ENCODE assay signal across 18 cellular contexts in the genomic region with DNA sequence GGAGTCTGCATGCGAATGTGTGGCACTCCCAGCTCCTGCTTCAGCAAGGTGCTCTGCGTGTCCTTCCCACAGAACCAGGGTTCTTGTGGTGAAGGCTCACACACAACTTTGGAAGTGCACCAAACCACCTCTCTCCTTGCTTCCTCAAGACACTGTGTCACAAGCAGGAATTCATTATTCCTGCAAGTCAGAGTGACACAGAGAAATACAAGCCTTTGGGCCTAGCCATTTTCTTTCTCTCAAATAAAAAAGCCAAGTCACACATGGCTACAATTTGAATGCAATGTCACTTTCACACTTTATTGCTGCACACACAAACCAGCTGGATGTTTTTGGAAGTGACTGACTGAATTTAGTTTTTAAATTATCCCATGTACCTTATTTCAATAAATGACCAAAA.
"Had no signal": no experiment of that assay in that cellular context is flagged by ENCODE, and none has a peak within 500 bp of the region (broad histone marks: within the 10 kb centered on the region; RNA-seq: fewer than 3 reads in every experiment).

No MANE protein-coding gene starts in this region.

- H3K9me3 ChIP-seq: gastrocnemius medialis, sigmoid colon, thyroid gland had no signal

- H3K4me1 Mint-ChIP-seq: natural killer cell had no signal

- H3K27ac Mint-ChIP-seq: natural killer cell, type B pancreatic cell had no signal

- H3K27me3 ChIP-seq: gastrocnemius medialis, sigmoid colon, thyroid gland had no signal

- ATAC-seq: esophagus mucosa, gastrocnemius medialis, natural killer cell had no signal

- H3K9me3 Mint-ChIP-seq: natural killer cell, type B pancreatic cell had no signal

- FAIRE-seq: endometrium, islet of Langerhans, small intestine, urothelium cell line had no signal

- H3K36me3 ChIP-seq: gastrocnemius medialis, heart right ventricle, sigmoid colon, thyroid gland had no signal

- H3K27ac ChIP-seq: gastrocnemius medialis, heart right ventricle, sigmoid colon, thyroid gland had no signal

- H3K36me3 Mint-ChIP-seq: natural killer cell, type B pancreatic cell had no signal

- H3K4me3 ChIP-seq: gastrocnemius medialis, heart right ventricle, sigmoid colon, thyroid gland had no signal

- H3K4me1 ChIP-seq: gastrocnemius medialis, sigmoid colon, thyroid gland had no signal

- H3K27me3 Mint-ChIP-seq: type B pancreatic cell had no signal

- H3K4me3 Mint-ChIP-seq: natural killer cell, neural crest cell, type B pancreatic cell had no signal

- DNase-seq: effector memory CD4-positive, alpha-beta T cell; gastrocnemius medialis; heart right ventricle; hypothalamus; kidney glomerular epithelial cell; natural killer cell; posterior cingulate gyrus; sigmoid colon; small intestine; stimulated activated CD4-positive, alpha-beta T cell treated with anti-CD3 and anti-CD28 coated beads, Interleukin-12 subunit alpha, Interleukin-12 subunit beta, amount 100 ng/mL, for 4 hours; stimulated activated naive CD4-positive, alpha-beta T cell treated with Interleukin-2 at 50 U/mL for 16 hours; thyroid gland had no signal
